In the genomic region with DNA sequence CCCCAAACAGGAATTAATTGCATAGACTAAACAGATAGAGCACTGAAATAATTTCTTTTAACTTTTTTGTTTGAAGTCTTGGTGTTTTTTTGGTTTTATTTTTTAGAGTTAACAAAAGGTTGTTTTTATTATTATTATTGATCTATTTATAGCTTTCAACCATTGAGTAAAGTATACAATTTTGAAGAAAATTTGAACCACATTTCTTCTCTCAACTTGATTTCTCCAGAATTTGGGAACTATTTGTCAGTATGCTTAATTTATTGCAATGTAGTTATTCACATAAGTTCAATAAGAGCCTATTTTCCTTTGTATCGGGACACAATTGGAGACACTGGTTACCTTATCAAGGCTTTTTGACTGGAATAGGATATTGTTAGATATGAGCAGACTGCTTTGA, we compare ENCODE assay signal across 24 cellular contexts.
"Had no signal": no experiment of that assay in that cellular context is flagged by ENCODE, and none has a peak within 500 bp of the region (broad histone marks: within the 10 kb centered on the region; RNA-seq: fewer than 3 reads in every experiment).

No MANE protein-coding gene starts in this region.

- H3K4me1 ChIP-seq: neural progenitor cell, parathyroid adenoma, psoas muscle, right lobe of liver, sigmoid colon, stomach, thyroid gland, tibial nerve, upper lobe of left lung, vagina had no signal

- H3K4me3 ChIP-seq: neural progenitor cell, ovary, psoas muscle, right lobe of liver, sigmoid colon, stomach, thoracic aorta, thyroid gland, tibial nerve, upper lobe of left lung, vagina had no signal

- FAIRE-seq: small intestine, urothelium cell line had no signal

- DNase-seq: occipital lobe; ovary; posterior cingulate gyrus; psoas muscle; right cardiac atrium; right lobe of liver; sigmoid colon; small intestine; stimulated activated CD4-positive, alpha-beta T cell treated with anti-CD3 and anti-CD28 coated beads, Interleukin-15, amount 100 ng/mL, for 24 hours; stimulated activated CD4-positive, alpha-beta T cell treated with anti-CD3 and anti-CD28 coated beads, Interleukin-2, amount 100 ng/mL, for 24 hours; stimulated activated CD4-positive, alpha-beta T cell treated with anti-CD3 and anti-CD28 coated beads, Interleukin-2, amount 100 ng/mL, for 48 hours; stimulated activated CD4-positive, alpha-beta T cell treated with anti-CD3 and anti-CD28 coated beads, Interleukin-4, amount 100 ng/mL, for 24 hours; stimulated activated naive B cell treated with anti-CD40 and anti-IgM and Interleukin-4, amounts not matched to agents 10 μg/mL and 1 μg/mL and 100 μg/mL, for 72 hours; stimulated activated naive CD4-positive, alpha-beta T cell treated with Interleukin-2 at 50 U/mL for 16 hours; stomach; thyroid gland; trophoblast cell; upper lobe of left lung had no signal

- H3K36me3 ChIP-seq: ovary, right lobe of liver, sigmoid colon, stomach, thoracic aorta, thyroid gland, tibial nerve, upper lobe of left lung, vagina had no signal

- H3K27ac ChIP-seq: neural progenitor cell, ovary, parathyroid adenoma, psoas muscle, right lobe of liver, sigmoid colon, stomach, thoracic aorta, thyroid gland, tibial nerve, upper lobe of left lung, vagina had no signal

- H3K9me3 ChIP-seq: ovary, psoas muscle, right lobe of liver, thoracic aorta, thyroid gland, vagina had no signal
